ENCODE assay signal across 1 cellular context in the genomic region with DNA sequence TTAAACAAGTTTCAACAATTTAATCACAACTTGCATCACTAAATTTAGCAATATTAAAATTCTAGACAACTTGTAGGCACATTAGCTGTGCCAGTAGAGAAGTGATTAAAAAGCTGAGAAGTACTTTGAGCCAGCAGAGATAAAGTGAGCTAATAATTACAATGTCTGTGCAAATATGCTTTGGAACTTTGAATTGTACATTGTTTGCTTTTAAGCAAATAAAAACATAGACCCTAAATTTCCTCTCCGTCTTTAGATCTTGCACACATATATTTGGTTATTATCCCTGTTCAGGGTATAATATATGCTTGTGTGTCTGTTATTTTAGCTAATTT.
TF ChIP-seq lines count a peak whose summit lies in the region.

No MANE protein-coding gene starts in this region.

TF ChIP-seq in HepG2, 621 proteins besides CTCF, POLR2A, EP300 and RAD21 (continued from another document and continues in another):
- TF ChIP-seq ZNF639 (CRISPR knock-in tag; conservative IDR thresholded peaks at IDR 0.05) (no peak), ZNF552 (CRISPR knock-in tag; IDR thresholded peaks at IDR 0.05; ENCODE audit: borderline replicate concordance) (no peak), ZEB1 (IDR thresholded peaks at IDR 0.05; ENCODE audit: insufficient replicate concordance, low read depth) (no peak), CCDC6 (CRISPR knock-in tag; IDR thresholded peaks at IDR 0.05) (no peak), ZNF775 (CRISPR knock-in tag; IDR thresholded peaks at IDR 0.05; ENCODE audit: borderline replicate concordance) (no peak), ZNF703 (CRISPR knock-in tag; IDR thresholded peaks at IDR 0.05; ENCODE audit: borderline replicate concordance) (no peak), ZNF234 (CRISPR knock-in tag; conservative IDR thresholded peaks at IDR 0.05) (no peak), ZNF609 (CRISPR knock-in tag; IDR thresholded peaks at IDR 0.05; ENCODE audit: borderline replicate concordance) (peak; percentile 91), FOXO4 (CRISPR knock-in tag; conservative IDR thresholded peaks at IDR 0.05) (no peak), ZNF331 (CRISPR knock-in tag; IDR thresholded peaks at IDR 0.05) (0 out of 2 replicates have a peak, but pooled peaks have one; percentile 33), SNAI1 (CRISPR knock-in tag; IDR thresholded peaks at IDR 0.05; ENCODE audit: borderline replicate concordance) (no peak), PHF8 (CRISPR knock-in tag; IDR thresholded peaks at IDR 0.05) (no peak), MTA1 (CRISPR knock-in tag; IDR thresholded peaks at IDR 0.05; ENCODE audit: borderline replicate concordance) (no peak), RBM22 (optimal IDR thresholded peaks at IDR 0.05; ENCODE audit: low read length) (no peak), NFE2 (CRISPR knock-in tag; IDR thresholded peaks at IDR 0.05) (no peak), CHD4 (IDR thresholded peaks at IDR 0.05; ENCODE audit: borderline replicate concordance, low read length) (no peak), ISL2 (CRISPR knock-in tag; IDR thresholded peaks at IDR 0.05) (peak; percentile 87), SMC3 (IDR thresholded peaks at IDR 0.05; ENCODE audit: low read length) (no peak), RORA (CRISPR knock-in tag; IDR thresholded peaks at IDR 0.05) (no peak; the same call in 1 of the 2 replicates), ZNF766 (CRISPR knock-in tag; IDR thresholded peaks at IDR 0.05; ENCODE audit: borderline replicate concordance) (no peak), ZBTB38 (CRISPR knock-in tag; IDR thresholded peaks at IDR 0.05) (no peak), NR2F2 (IDR thresholded peaks at IDR 0.05; ENCODE audit: borderline replicate concordance, low read depth) (0 out of 2 replicates have a peak, but pooled peaks have one; percentile 22), TFE3 (CRISPR knock-in tag; IDR thresholded peaks at IDR 0.05) (peak; percentile 48; the same call in 1 of the 2 replicates), NCOA2 (CRISPR knock-in tag; IDR thresholded peaks at IDR 0.05) (peak; percentile 76), ZBTB46 (CRISPR knock-in tag; IDR thresholded peaks at IDR 0.05; ENCODE audit: borderline replicate concordance) (no peak), ZFP36 (IDR thresholded peaks at IDR 0.05; ENCODE audit: borderline replicate concordance, low read depth, low read length, partially characterized antibody) (no peak), ZNF788 (CRISPR knock-in tag; IDR thresholded peaks at IDR 0.05; ENCODE audit: borderline replicate concordance) (no peak), MBD4 (IDR thresholded peaks at IDR 0.05; ENCODE audit: borderline replicate concordance, low read length) (no peak)
- TF ChIP-seq, protein P1, sequence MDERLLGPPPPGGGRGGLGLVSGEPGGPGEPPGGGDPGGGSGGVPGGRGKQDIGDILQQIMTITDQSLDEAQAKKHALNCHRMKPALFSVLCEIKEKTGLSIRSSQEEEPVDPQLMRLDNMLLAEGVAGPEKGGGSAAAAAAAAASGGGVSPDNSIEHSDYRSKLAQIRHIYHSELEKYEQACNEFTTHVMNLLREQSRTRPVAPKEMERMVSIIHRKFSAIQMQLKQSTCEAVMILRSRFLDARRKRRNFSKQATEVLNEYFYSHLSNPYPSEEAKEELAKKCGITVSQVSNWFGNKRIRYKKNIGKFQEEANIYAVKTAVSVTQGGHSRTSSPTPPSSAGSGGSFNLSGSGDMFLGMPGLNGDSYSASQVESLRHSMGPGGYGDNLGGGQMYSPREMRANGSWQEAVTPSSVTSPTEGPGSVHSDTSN (CRISPR knock-in tag; IDR thresholded peaks at IDR 0.05), result no peak
- TF ChIP-seq, protein P2, sequence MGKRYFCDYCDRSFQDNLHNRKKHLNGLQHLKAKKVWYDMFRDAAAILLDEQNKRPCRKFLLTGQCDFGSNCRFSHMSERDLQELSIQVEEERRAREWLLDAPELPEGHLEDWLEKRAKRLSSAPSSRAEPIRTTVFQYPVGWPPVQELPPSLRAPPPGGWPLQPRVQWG (CRISPR knock-in tag; IDR thresholded peaks at IDR 0.05; ENCODE audit: borderline replicate concordance, low read depth), result no peak
- TF ChIP-seq, protein P3, sequence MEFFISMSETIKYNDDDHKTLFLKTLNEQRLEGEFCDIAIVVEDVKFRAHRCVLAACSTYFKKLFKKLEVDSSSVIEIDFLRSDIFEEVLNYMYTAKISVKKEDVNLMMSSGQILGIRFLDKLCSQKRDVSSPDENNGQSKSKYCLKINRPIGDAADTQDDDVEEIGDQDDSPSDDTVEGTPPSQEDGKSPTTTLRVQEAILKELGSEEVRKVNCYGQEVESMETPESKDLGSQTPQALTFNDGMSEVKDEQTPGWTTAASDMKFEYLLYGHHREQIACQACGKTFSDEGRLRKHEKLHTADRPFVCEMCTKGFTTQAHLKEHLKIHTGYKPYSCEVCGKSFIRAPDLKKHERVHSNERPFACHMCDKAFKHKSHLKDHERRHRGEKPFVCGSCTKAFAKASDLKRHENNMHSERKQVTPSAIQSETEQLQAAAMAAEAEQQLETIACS (CRISPR knock-in tag; IDR thresholded peaks at IDR 0.05), result no peak
- TF ChIP-seq, protein P4, sequence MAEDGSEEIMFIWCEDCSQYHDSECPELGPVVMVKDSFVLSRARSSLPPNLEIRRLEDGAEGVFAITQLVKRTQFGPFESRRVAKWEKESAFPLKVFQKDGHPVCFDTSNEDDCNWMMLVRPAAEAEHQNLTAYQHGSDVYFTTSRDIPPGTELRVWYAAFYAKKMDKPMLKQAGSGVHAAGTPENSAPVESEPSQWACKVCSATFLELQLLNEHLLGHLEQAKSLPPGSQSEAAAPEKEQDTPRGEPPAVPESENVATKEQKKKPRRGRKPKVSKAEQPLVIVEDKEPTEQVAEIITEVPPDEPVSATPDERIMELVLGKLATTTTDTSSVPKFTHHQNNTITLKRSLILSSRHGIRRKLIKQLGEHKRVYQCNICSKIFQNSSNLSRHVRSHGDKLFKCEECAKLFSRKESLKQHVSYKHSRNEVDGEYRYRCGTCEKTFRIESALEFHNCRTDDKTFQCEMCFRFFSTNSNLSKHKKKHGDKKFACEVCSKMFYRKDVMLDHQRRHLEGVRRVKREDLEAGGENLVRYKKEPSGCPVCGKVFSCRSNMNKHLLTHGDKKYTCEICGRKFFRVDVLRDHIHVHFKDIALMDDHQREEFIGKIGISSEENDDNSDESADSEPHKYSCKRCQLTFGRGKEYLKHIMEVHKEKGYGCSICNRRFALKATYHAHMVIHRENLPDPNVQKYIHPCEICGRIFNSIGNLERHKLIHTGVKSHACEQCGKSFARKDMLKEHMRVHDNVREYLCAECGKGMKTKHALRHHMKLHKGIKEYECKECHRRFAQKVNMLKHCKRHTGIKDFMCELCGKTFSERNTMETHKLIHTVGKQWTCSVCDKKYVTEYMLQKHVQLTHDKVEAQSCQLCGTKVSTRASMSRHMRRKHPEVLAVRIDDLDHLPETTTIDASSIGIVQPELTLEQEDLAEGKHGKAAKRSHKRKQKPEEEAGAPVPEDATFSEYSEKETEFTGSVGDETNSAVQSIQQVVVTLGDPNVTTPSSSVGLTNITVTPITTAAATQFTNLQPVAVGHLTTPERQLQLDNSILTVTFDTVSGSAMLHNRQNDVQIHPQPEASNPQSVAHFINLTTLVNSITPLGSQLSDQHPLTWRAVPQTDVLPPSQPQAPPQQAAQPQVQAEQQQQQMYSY (CRISPR knock-in tag; IDR thresholded peaks at IDR 0.05), result no peak
- TF ChIP-seq, protein P5, sequence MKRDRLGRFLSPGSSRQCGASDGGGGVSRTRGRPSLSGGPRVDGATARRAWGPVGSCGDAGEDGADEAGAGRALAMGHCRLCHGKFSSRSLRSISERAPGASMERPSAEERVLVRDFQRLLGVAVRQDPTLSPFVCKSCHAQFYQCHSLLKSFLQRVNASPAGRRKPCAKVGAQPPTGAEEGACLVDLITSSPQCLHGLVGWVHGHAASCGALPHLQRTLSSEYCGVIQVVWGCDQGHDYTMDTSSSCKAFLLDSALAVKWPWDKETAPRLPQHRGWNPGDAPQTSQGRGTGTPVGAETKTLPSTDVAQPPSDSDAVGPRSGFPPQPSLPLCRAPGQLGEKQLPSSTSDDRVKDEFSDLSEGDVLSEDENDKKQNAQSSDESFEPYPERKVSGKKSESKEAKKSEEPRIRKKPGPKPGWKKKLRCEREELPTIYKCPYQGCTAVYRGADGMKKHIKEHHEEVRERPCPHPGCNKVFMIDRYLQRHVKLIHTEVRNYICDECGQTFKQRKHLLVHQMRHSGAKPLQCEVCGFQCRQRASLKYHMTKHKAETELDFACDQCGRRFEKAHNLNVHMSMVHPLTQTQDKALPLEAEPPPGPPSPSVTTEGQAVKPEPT (CRISPR knock-in tag; IDR thresholded peaks at IDR 0.05; ENCODE audit: low read depth), result no peak
